Comparison of ENCODE assay signal across 8 cellular contexts in genomic region chr10:31353574-31353973, GRCh38. TPM values are rescaled to one million over a fixed set of nuclear protein-coding genes. Genes with fewer than 3 reads are reported as not detected.
DNase-seq lines count a peak whose midpoint lies in the region; ATAC-seq and TF ChIP-seq lines count a peak whose summit lies in the region.

No MANE protein-coding gene starts in this region.

- no peak for TF ChIP-seq EP300 in gastroesophageal sphincter (IDR thresholded peaks at IDR 0.05)

- no peaks in the 10 kb centered on the region for H3K9me3 Mint-ChIP-seq in activated naive CD8-positive, alpha-beta T cell treated with anti-CD3 and anti-CD28 coated beads for 36 hours
- no peaks in the 10 kb centered on the region for H3K9me3 Mint-ChIP-seq in natural killer cell

- TF ChIP-seq CTCF in natural killer cell (IDR thresholded peaks at IDR 0.05) (no peak), gastroesophageal sphincter (IDR thresholded peaks at IDR 0.05) (peak in 1 of 4 experiments; percentile 7)

- intact Hi-C loops in natural killer cell (cut with micrococcal nuclease) = no loop called here

- no peaks in the 10 kb centered on the region for H3K27me3 Mint-ChIP-seq in activated naive CD8-positive, alpha-beta T cell treated with anti-CD3 and anti-CD28 coated beads for 36 hours
- no peaks in the 10 kb centered on the region for H3K27me3 Mint-ChIP-seq in natural killer cell (ENCODE audit: low read depth in 2 of 2)

- H3K27ac ChIP-seq in gastroesophageal sphincter = no peak overlapping the region

- no peak overlapping the region for H3K4me3 ChIP-seq in gastroesophageal sphincter

- no peaks in the 10 kb centered on the region for H3K36me3 ChIP-seq in gastroesophageal sphincter

- no peak overlapping the region for H3K4me3 Mint-ChIP-seq in activated naive CD8-positive, alpha-beta T cell treated with anti-CD3 and anti-CD28 coated beads for 36 hours
- H3K4me3 Mint-ChIP-seq in natural killer cell = no peak overlapping the region

- H3K27me3 ChIP-seq in gastroesophageal sphincter = no peaks in the 10 kb centered on the region

- ATAC-seq in GM21515 (IDR thresholded peaks at IDR 0.05; ENCODE audit: unreplicated experiment) (peak; percentile 92), HG03571 (IDR thresholded peaks at IDR 0.05; ENCODE audit: unreplicated experiment) (peak; percentile 84), natural killer cell (peak; percentile 50 to 82 (median 65)), gastroesophageal sphincter (no peak)

- peak; percentile 15 for DNase-seq in activated CD4-positive, CD25-positive, alpha-beta regulatory T cell treated with anti-CD3 and anti-CD28 coated beads, Interleukin-2, amount 50 U/mL, for 16 hours (ENCODE audit: low read depth, low spot score)
- DNase-seq in activated CD4-positive, CD25-positive, alpha-beta regulatory T cell (lab: John Stamatoyannopoulos, UW) = no peak
- DNase-seq in activated naive CD8-positive, alpha-beta T cell treated with anti-CD3 and anti-CD28 coated beads for 36 hours = peak; percentile 17
- DNase-seq in natural killer cell (no peak), DMS79 treated with DMSO at 0.1 percent for 48 hours (lab: John Stamatoyannopoulos, UW) (no peak)

- peak overlapping the region; percentile 81 for H3K27ac Mint-ChIP-seq in activated naive CD8-positive, alpha-beta T cell treated with anti-CD3 and anti-CD28 coated beads for 36 hours
- H3K27ac Mint-ChIP-seq in natural killer cell = no peak overlapping the region

- H3K4me1 ChIP-seq in gastroesophageal sphincter = peaks cover 0 to 62% (median 0%) of the 10 kb centered on the region in 3 donors

- H3K36me3 Mint-ChIP-seq in activated naive CD8-positive, alpha-beta T cell treated with anti-CD3 and anti-CD28 coated beads for 36 hours = peaks cover 11% of the 10 kb centered on the region
- no peaks in the 10 kb centered on the region for H3K36me3 Mint-ChIP-seq in natural killer cell

- peaks cover 57% of the 10 kb centered on the region for H3K4me1 Mint-ChIP-seq in activated naive CD8-positive, alpha-beta T cell treated with anti-CD3 and anti-CD28 coated beads for 36 hours
- peaks cover 18 to 23% of the 10 kb centered on the region in 2 donors for H3K4me1 Mint-ChIP-seq in natural killer cell

- no peak for TF ChIP-seq POLR2A in gastroesophageal sphincter (IDR thresholded peaks at IDR 0.05)

- H3K9me3 ChIP-seq in gastroesophageal sphincter = no peaks in the 10 kb centered on the region

RNA-seq across cellular contexts. Expression of gene ZEB1, which starts 34.6 kb away (rescaled TPM):
- 10 to 100 TPM; 23.5 to 27.8 TPM for total RNA-seq in activated naive CD8-positive, alpha-beta T cell treated with anti-CD3 and anti-CD28 coated beads for 36 hours
- total RNA-seq in natural killer cell = 10 to 100 TPM; 29.3 to 30.6 (median 29.7) TPM
- total RNA-seq in gastroesophageal sphincter = 100 to 1,000 TPM; 191 to 219 (median 198) TPM

Comparison
In these comparisons a context has a peak if more than half of its experiments do, and no peak if none do; other contexts are left out.
1. DNase-seq: peak in activated CD4-positive, CD25-positive, alpha-beta regulatory T cell treated with anti-CD3 and anti-CD28 coated beads, Interleukin-2, amount 50 U/mL, for 16 hours (single experiment) and activated naive CD8-positive, alpha-beta T cell treated with anti-CD3 and anti-CD28 coated beads for 36 hours (single experiment); none in activated CD4-positive, CD25-positive, alpha-beta regulatory T cell (0 of 4), natural killer cell (single experiment) and DMS79 treated with DMSO at 0.1 percent for 48 hours (single experiment).
2. RNA of gene ZEB1, which starts 34.6 kb away (total RNA-seq): 191 to 219 TPM in gastroesophageal sphincter; 29.3 to 30.6 TPM in natural killer cell and 23.5 to 27.8 TPM in activated naive CD8-positive, alpha-beta T cell treated with anti-CD3 and anti-CD28 coated beads for 36 hours; every median in the first group is over 4 times any median in the second.